ENCODE assay signal across 1 cellular context in genomic region chr6:160391419-160392116, GRCh38.
TF ChIP-seq lines count a peak whose summit lies in the region.

No MANE protein-coding gene starts in this region.

TF ChIP-seq in SK-N-SH treated with all-trans-retinoic acid at 6 μM for 48 hours, 23 proteins besides CTCF, POLR2A, EP300 and RAD21 (continued from another document):
- TF ChIP-seq, protein P1, sequence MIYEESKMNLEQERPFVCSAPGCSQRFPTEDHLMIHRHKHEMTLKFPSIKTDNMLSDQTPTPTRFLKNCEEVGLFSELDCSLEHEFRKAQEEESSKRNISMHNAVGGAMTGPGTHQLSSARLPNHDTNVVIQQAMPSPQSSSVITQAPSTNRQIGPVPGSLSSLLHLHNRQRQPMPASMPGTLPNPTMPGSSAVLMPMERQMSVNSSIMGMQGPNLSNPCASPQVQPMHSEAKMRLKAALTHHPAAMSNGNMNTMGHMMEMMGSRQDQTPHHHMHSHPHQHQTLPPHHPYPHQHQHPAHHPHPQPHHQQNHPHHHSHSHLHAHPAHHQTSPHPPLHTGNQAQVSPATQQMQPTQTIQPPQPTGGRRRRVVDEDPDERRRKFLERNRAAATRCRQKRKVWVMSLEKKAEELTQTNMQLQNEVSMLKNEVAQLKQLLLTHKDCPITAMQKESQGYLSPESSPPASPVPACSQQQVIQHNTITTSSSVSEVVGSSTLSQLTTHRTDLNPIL (CRISPR knock-in tag; IDR thresholded peaks at IDR 0.05; ENCODE audit: low read depth), result no peak
- TF ChIP-seq ISL1 (CRISPR knock-in tag; IDR thresholded peaks at IDR 0.05) (no peak), GLIS3 (CRISPR knock-in tag; IDR thresholded peaks at IDR 0.05) (no peak)
- TF ChIP-seq, protein P2, sequence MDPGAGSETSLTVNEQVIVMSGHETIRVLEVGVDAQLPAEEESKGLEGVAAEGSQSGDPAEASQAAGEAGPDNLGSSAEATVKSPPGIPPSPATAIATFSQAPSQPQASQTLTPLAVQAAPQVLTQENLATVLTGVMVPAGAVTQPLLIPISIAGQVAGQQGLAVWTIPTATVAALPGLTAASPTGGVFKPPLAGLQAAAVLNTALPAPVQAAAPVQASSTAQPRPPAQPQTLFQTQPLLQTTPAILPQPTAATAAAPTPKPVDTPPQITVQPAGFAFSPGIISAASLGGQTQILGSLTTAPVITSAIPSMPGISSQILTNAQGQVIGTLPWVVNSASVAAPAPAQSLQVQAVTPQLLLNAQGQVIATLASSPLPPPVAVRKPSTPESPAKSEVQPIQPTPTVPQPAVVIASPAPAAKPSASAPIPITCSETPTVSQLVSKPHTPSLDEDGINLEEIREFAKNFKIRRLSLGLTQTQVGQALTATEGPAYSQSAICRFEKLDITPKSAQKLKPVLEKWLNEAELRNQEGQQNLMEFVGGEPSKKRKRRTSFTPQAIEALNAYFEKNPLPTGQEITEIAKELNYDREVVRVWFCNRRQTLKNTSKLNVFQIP (CRISPR knock-in tag; IDR thresholded peaks at IDR 0.05; ENCODE audit: borderline replicate concordance, low read depth), result no peak
